Comparison of ENCODE assay signal across 1 cellular context in genomic region chr6:156618600-156619205, GRCh38.
TF ChIP-seq lines count a peak whose summit lies in the region.

No MANE protein-coding gene starts in this region.

TF ChIP-seq in GM23338, 12 proteins besides CTCF, POLR2A, EP300 and RAD21 (continued from another document):
- TF ChIP-seq ZNF462 (CRISPR knock-in tag; IDR thresholded peaks at IDR 0.05) (no peak), REST (IDR thresholded peaks at IDR 0.05; ENCODE audit: unreplicated experiment) (no peak), POLR2AphosphoS5 (IDR thresholded peaks at IDR 0.05; ENCODE audit: low read depth) (no peak), STAT1 (IDR thresholded peaks at IDR 0.05; ENCODE audit: unreplicated experiment) (no peak), NANOG (IDR thresholded peaks at IDR 0.05; ENCODE audit: borderline replicate concordance) (no peak), EZH2phosphoT487 (IDR thresholded peaks at IDR 0.05; ENCODE audit: unreplicated experiment) (no peak), ZNF114 (CRISPR knock-in tag; IDR thresholded peaks at IDR 0.05) (no peak), CREB1 (CRISPR knock-in tag; IDR thresholded peaks at IDR 0.05; ENCODE audit: low read depth) (no peak), JUNB (IDR thresholded peaks at IDR 0.05; ENCODE audit: unreplicated experiment) (no peak)
